3 cellular contexts compared by ENCODE assay signal in the genomic region with DNA sequence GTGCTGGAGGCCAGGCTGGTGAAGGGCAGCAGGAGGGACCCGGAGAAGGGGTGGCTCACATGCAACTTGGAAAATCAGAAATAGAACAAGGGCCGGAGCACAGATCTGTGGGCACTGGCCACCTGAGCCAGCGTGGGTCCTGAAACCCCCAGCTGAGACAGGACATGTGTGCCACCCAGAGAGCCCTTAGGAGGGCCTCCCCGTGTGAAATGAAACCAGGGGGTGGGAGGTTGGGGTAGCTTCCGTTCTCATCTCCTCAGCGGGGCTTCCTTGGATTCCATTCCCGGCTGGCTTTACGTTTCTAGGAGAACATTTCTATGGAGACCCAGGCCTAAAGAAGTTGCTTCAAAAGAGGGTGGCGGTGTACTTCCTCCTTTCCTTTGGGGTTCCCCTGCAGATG.
TF ChIP-seq lines count a peak whose summit lies in the region.

No MANE protein-coding gene starts in this region.

TF ChIP-seq in GM23338, 12 proteins besides CTCF, POLR2A, EP300 and RAD21 (continued from another document and continues in another):
- TF ChIP-seq, protein P1, sequence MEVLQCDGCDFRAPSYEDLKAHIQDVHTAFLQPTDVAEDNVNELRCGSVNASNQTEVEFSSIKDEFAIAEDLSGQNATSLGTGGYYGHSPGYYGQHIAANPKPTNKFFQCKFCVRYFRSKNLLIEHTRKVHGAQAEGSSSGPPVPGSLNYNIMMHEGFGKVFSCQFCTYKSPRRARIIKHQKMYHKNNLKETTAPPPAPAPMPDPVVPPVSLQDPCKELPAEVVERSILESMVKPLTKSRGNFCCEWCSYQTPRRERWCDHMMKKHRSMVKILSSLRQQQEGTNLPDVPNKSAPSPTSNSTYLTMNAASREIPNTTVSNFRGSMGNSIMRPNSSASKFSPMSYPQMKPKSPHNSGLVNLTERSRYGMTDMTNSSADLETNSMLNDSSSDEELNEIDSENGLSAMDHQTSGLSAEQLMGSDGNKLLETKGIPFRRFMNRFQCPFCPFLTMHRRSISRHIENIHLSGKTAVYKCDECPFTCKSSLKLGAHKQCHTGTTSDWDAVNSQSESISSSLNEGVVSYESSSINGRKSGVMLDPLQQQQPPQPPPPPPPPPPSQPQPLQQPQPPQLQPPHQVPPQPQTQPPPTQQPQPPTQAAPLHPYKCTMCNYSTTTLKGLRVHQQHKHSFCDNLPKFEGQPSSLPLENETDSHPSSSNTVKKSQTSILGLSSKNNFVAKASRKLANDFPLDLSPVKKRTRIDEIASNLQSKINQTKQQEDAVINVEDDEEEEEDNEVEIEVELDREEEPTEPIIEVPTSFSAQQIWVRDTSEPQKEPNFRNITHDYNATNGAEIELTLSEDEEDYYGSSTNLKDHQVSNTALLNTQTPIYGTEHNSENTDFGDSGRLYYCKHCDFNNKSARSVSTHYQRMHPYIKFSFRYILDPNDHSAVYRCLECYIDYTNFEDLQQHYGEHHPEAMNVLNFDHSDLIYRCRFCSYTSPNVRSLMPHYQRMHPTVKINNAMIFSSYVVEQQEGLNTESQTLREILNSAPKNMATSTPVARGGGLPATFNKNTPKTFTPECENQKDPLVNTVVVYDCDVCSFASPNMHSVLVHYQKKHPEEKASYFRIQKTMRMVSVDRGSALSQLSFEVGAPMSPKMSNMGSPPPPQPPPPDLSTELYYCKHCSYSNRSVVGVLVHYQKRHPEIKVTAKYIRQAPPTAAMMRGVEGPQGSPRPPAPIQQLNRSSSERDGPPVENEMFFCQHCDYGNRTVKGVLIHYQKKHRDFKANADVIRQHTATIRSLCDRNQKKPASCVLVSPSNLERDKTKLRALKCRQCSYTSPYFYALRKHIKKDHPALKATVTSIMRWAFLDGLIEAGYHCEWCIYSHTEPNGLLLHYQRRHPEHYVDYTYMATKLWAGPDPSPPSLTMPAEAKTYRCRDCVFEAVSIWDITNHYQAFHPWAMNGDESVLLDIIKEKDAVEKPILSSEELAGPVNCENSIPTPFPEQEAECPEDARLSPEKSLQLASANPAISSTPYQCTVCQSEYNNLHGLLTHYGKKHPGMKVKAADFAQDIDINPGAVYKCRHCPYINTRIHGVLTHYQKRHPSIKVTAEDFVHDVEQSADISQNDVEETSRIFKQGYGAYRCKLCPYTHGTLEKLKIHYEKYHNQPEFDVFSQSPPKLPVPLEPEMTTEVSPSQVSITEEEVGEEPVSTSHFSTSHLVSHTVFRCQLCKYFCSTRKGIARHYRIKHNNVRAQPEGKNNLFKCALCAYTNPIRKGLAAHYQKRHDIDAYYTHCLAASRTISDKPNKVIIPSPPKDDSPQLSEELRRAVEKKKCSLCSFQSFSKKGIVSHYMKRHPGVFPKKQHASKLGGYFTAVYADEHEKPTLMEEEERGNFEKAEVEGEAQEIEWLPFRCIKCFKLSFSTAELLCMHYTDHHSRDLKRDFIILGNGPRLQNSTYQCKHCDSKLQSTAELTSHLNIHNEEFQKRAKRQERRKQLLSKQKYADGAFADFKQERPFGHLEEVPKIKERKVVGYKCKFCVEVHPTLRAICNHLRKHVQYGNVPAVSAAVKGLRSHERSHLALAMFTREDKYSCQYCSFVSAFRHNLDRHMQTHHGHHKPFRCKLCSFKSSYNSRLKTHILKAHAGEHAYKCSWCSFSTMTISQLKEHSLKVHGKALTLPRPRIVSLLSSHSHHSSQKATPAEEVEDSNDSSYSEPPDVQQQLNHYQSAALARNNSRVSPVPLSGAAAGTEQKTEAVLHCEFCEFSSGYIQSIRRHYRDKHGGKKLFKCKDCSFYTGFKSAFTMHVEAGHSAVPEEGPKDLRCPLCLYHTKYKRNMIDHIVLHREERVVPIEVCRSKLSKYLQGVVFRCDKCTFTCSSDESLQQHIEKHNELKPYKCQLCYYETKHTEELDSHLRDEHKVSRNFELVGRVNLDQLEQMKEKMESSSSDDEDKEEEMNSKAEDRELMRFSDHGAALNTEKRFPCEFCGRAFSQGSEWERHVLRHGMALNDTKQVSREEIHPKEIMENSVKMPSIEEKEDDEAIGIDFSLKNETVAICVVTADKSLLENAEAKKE (CRISPR knock-in tag; IDR thresholded peaks at IDR 0.05), result no peak
- TF ChIP-seq POLR2AphosphoS5 (IDR thresholded peaks at IDR 0.05; ENCODE audit: low read depth) (no peak), EZH2 (IDR thresholded peaks at IDR 0.05; ENCODE audit: low read depth, unreplicated experiment) (no peak)

TF ChIP-seq in WTC11, 78 proteins besides CTCF, POLR2A, EP300 and RAD21 (continued from another document):
- TF ChIP-seq, protein P2, sequence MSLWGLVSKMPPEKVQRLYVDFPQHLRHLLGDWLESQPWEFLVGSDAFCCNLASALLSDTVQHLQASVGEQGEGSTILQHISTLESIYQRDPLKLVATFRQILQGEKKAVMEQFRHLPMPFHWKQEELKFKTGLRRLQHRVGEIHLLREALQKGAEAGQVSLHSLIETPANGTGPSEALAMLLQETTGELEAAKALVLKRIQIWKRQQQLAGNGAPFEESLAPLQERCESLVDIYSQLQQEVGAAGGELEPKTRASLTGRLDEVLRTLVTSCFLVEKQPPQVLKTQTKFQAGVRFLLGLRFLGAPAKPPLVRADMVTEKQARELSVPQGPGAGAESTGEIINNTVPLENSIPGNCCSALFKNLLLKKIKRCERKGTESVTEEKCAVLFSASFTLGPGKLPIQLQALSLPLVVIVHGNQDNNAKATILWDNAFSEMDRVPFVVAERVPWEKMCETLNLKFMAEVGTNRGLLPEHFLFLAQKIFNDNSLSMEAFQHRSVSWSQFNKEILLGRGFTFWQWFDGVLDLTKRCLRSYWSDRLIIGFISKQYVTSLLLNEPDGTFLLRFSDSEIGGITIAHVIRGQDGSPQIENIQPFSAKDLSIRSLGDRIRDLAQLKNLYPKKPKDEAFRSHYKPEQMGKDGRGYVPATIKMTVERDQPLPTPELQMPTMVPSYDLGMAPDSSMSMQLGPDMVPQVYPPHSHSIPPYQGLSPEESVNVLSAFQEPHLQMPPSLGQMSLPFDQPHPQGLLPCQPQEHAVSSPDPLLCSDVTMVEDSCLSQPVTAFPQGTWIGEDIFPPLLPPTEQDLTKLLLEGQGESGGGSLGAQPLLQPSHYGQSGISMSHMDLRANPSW (CRISPR knock-in tag; conservative IDR thresholded peaks at IDR 0.05; ENCODE audit: low read depth), result no peak

TF ChIP-seq in neural cell, 6 proteins besides CTCF, POLR2A, EP300 and RAD21 (continued from another document):
- TF ChIP-seq, protein P3, sequence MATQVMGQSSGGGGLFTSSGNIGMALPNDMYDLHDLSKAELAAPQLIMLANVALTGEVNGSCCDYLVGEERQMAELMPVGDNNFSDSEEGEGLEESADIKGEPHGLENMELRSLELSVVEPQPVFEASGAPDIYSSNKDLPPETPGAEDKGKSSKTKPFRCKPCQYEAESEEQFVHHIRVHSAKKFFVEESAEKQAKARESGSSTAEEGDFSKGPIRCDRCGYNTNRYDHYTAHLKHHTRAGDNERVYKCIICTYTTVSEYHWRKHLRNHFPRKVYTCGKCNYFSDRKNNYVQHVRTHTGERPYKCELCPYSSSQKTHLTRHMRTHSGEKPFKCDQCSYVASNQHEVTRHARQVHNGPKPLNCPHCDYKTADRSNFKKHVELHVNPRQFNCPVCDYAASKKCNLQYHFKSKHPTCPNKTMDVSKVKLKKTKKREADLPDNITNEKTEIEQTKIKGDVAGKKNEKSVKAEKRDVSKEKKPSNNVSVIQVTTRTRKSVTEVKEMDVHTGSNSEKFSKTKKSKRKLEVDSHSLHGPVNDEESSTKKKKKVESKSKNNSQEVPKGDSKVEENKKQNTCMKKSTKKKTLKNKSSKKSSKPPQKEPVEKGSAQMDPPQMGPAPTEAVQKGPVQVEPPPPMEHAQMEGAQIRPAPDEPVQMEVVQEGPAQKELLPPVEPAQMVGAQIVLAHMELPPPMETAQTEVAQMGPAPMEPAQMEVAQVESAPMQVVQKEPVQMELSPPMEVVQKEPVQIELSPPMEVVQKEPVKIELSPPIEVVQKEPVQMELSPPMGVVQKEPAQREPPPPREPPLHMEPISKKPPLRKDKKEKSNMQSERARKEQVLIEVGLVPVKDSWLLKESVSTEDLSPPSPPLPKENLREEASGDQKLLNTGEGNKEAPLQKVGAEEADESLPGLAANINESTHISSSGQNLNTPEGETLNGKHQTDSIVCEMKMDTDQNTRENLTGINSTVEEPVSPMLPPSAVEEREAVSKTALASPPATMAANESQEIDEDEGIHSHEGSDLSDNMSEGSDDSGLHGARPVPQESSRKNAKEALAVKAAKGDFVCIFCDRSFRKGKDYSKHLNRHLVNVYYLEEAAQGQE (IDR thresholded peaks at IDR 0.05; ENCODE audit: borderline replicate concordance), result no peak
